Comparison of ENCODE assay signal across 19 cellular contexts in the genomic region with DNA sequence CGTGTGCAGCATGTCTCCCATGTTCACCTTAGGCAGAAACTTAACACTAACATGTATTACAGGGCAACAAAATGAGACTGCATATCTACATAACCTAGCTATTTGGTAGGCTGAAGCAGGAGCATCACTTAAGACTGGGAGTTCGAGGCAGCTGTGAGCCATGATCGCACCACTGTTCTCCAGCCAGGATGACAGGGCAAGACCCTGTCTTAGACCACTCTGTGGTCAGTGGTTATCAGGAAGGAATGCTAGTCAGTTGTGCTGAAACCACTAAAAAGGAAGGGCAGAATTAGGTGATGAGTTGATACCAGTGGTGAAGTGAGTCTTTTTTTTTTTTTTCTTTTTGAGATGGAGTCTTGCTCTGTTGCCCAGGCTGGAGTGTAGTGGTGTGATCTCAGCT. TPM values are rescaled to one million over a fixed set of nuclear protein-coding genes. Genes with fewer than 3 reads are reported as not detected.
"Had no signal": no experiment of that assay in that cellular context is flagged by ENCODE, and none has a peak within 500 bp of the region (broad histone marks: within the 10 kb centered on the region; RNA-seq: fewer than 3 reads in every experiment).

No MANE protein-coding gene starts in this region.

- H3K9me3 ChIP-seq: body of pancreas, gastrocnemius medialis, lower lobe of right lung, right atrium auricular region, transverse colon had no signal

- H3K27ac Mint-ChIP-seq: activated CD8-positive, alpha-beta T cell treated with anti-CD3 and anti-CD28 coated beads for 36 hours; stimulated activated effector memory CD8-positive, alpha-beta T cell treated with anti-CD3 and anti-CD28 coated beads, Interleukin-12 subunit alpha, Interleukin-12 subunit beta, amount 100 ng/mL, for 72 hours had no signal

- H3K27me3 Mint-ChIP-seq: activated CD8-positive, alpha-beta T cell treated with anti-CD3 and anti-CD28 coated beads for 36 hours; naive thymus-derived CD4-positive, alpha-beta T cell had no signal

- H3K4me1 ChIP-seq: body of pancreas, gastrocnemius medialis had no signal

- H3K36me3 ChIP-seq: lower lobe of right lung, transverse colon had no signal

- H3K4me3 ChIP-seq: body of pancreas, gastrocnemius medialis, lower lobe of right lung, right atrium auricular region, transverse colon had no signal

- H3K9me3 Mint-ChIP-seq: activated CD8-positive, alpha-beta T cell treated with anti-CD3 and anti-CD28 coated beads for 36 hours; stimulated activated effector memory CD8-positive, alpha-beta T cell treated with anti-CD3 and anti-CD28 coated beads, Interleukin-12 subunit alpha, Interleukin-12 subunit beta, amount 100 ng/mL, for 72 hours had no signal

- ATAC-seq: activated CD8-positive, alpha-beta T cell treated with anti-CD3 and anti-CD28 coated beads for 36 hours; body of pancreas; gastrocnemius medialis; left cardiac atrium; lower lobe of right lung; naive thymus-derived CD4-positive, alpha-beta T cell; stimulated activated effector memory CD8-positive, alpha-beta T cell treated with anti-CD3 and anti-CD28 coated beads, Interleukin-12 subunit alpha, Interleukin-12 subunit beta, amount 100 ng/mL, for 72 hours had no signal

- H3K4me3 Mint-ChIP-seq: activated CD8-positive, alpha-beta T cell treated with anti-CD3 and anti-CD28 coated beads for 36 hours; stimulated activated effector memory CD8-positive, alpha-beta T cell treated with anti-CD3 and anti-CD28 coated beads, Interleukin-12 subunit alpha, Interleukin-12 subunit beta, amount 100 ng/mL, for 72 hours had no signal

- H3K27ac ChIP-seq: body of pancreas, gastrocnemius medialis, lower lobe of right lung, right atrium auricular region, transverse colon, WERI-Rb-1 had no signal

- DNase-seq: activated CD4-positive, alpha-beta T cell treated with anti-CD3 and anti-CD28 coated beads for 4 hours; activated CD8-positive, alpha-beta memory T cell treated with anti-CD3 and anti-CD28 coated beads, Interleukin-2, amount 50 U/mL, for 4 hours; activated CD8-positive, alpha-beta T cell treated with anti-CD3 and anti-CD28 coated beads for 36 hours; activated naive CD4-positive, alpha-beta T cell; body of pancreas; central memory CD4-positive, alpha-beta T cell; cortex of kidney; effector CD8-positive, alpha-beta T cell; gastrocnemius medialis; left cardiac atrium; lower lobe of right lung; naive thymus-derived CD4-positive, alpha-beta T cell; transverse colon; WERI-Rb-1 had no signal

RNA-seq across cellular contexts. Expression of gene PRKACG, which starts 42.5 kb away (rescaled TPM):
- total RNA-seq: activated CD8-positive, alpha-beta T cell treated with anti-CD3 and anti-CD28 coated beads for 36 hours; body of pancreas; fibroblast of lung; gastrocnemius medialis; left cardiac atrium; lower lobe of right lung; naive thymus-derived CD4-positive, alpha-beta T cell; right atrium auricular region; subcutaneous adipose tissue; transverse colon had no signal
- polyA plus RNA-seq: adipose tissue; fibroblast of lung; naive thymus-derived CD4-positive, alpha-beta T cell had no signal
